In genomic region chr2:172864182-172864581, GRCh38 we compare ENCODE assay signal across 8 cellular contexts.
DNase-seq lines count a peak whose midpoint lies in the region; ATAC-seq and TF ChIP-seq lines count a peak whose summit lies in the region.

No MANE protein-coding gene starts in this region.

- H3K4me3 Mint-ChIP-seq in naive thymus-derived CD8-positive, alpha-beta T cell: no peak overlapping the region

- no peaks in the 10 kb centered on the region for H3K4me1 Mint-ChIP-seq in naive thymus-derived CD8-positive, alpha-beta T cell

- peak; percentile 64 for TF ChIP-seq CTCF in GM10266 (IDR thresholded peaks at IDR 0.05; ENCODE audit: control insufficient read depth, insufficient read depth, low read depth, missing control alignments)
- peak; percentile 71 for TF ChIP-seq CTCF in LNCaP clone FGC (IDR thresholded peaks at IDR 0.05; ENCODE audit: control insufficient read depth, extremely low read depth, insufficient read depth)

- POLR2A ChIA-PET in naive thymus-derived CD8-positive, alpha-beta T cell (lab: Charles Lee): no interaction called here

- H3K9me3 Mint-ChIP-seq in naive thymus-derived CD8-positive, alpha-beta T cell: no peaks in the 10 kb centered on the region

- DNase-seq in GM10266 (ENCODE audit: extremely low spot score): peak; percentile 40
- DNase-seq in LNCaP clone FGC (ENCODE audit: low read depth): no peak
- DNase-seq in activated CD4-positive, CD25-positive, alpha-beta regulatory T cell (lab: John Stamatoyannopoulos, UW): peak in 3 of 4 experiments; percentile 1 to 6 (median 3)
- peak; percentile 17 to 52 for DNase-seq in erythroblast (lab: John Stamatoyannopoulos, UW)
- peak in 8 of 10 donors; percentile 9 to 62 (median 28) for DNase-seq in naive thymus-derived CD8-positive, alpha-beta T cell
- DNase-seq in GF-D8 (lab: John Stamatoyannopoulos, UW): no peak
- no peak for DNase-seq in NCI-H226

- H3K27ac Mint-ChIP-seq in naive thymus-derived CD8-positive, alpha-beta T cell: no peak overlapping the region

- no peaks in the 10 kb centered on the region for H3K36me3 Mint-ChIP-seq in naive thymus-derived CD8-positive, alpha-beta T cell

- no peak overlapping the region for H3K4me3 ChIP-seq in LNCaP clone FGC (ENCODE audit: low read depth, low read length)

- ATAC-seq in naive thymus-derived CD8-positive, alpha-beta T cell: no peak
- no peak for ATAC-seq in GM18867 (IDR thresholded peaks at IDR 0.05; ENCODE audit: unreplicated experiment)

- no peak for TF ChIP-seq POLR2A in erythroblast (IDR thresholded peaks at IDR 0.05; ENCODE audit: low read length)

- H3K27me3 Mint-ChIP-seq in naive thymus-derived CD8-positive, alpha-beta T cell: peaks cover 9 to 25% (median 13%) of the 10 kb centered on the region in 5 donors

Comparison
In these comparisons a context has a peak if more than half of its experiments do, and no peak if none do; other contexts are left out.
1. DNase-seq: peak in GM10266 (single experiment), activated CD4-positive, CD25-positive, alpha-beta regulatory T cell (3 of 4), erythroblast (2 of 2) and naive thymus-derived CD8-positive, alpha-beta T cell (8 of 10); none in LNCaP clone FGC (single experiment), GF-D8 (single experiment) and NCI-H226 (single experiment).